Comparison of ENCODE assay signal across 24 cellular contexts in genomic region chr3:138909904-138910303, GRCh38. TPM values are rescaled to one million over a fixed set of nuclear protein-coding genes. Genes with fewer than 3 reads are reported as not detected.
"Had no signal": no experiment of that assay in that cellular context is flagged by ENCODE, and none has a peak within 500 bp of the region (broad histone marks: within the 10 kb centered on the region; RNA-seq: fewer than 3 reads in every experiment).

No MANE protein-coding gene starts in this region.

- H3K4me3 ChIP-seq: cardiac muscle cell, MG63, Peyer's patch, SJSA1 had no signal

- H3K27me3 Mint-ChIP-seq: activated CD8-positive, alpha-beta T cell treated with anti-CD3 and anti-CD28 coated beads for 36 hours; activated naive CD8-positive, alpha-beta T cell treated with anti-CD3 and anti-CD28 coated beads for 36 hours had no signal

- ATAC-seq: activated CD4-positive, CD25-positive, alpha-beta regulatory T cell treated with anti-CD3 and anti-CD28 coated beads, Interleukin-2, amount 50 U/mL, for 24 hours; activated CD8-positive, alpha-beta T cell treated with anti-CD3 and anti-CD28 coated beads for 36 hours; activated T-cell treated with anti-CD3 and anti-CD28 coated beads, Interleukin-2, amount 50 U/mL, for 72 hours had no signal

- H3K27me3 ChIP-seq: brain microvascular endothelial cell, cardiac muscle cell, MG63, Peyer's patch, SJSA1 had no signal

- DNase-seq: activated CD4-positive, alpha-beta T cell treated with anti-CD3 and anti-CD28 coated beads for 4 hours; activated CD8-positive, alpha-beta memory T cell treated with anti-CD3 and anti-CD28 coated beads, Interleukin-2, amount 50 U/mL, for 4 hours; activated CD8-positive, alpha-beta T cell treated with anti-CD3 and anti-CD28 coated beads for 36 hours; activated gamma-delta T cell treated with Interleukin-2 at 50 U/mL for 16 hours; activated naive CD4-positive, alpha-beta T cell treated with anti-CD3 and anti-CD28 coated beads, Interleukin-2, amount 10 ng/mL, durations not matched to agents 7 days and 5 days; activated naive CD8-positive, alpha-beta T cell treated with anti-CD3 and anti-CD28 coated beads for 36 hours; activated T-cell treated with anti-CD3 and anti-CD28 coated beads, Interleukin-2, amount 50 U/mL, for 72 hours; brain microvascular endothelial cell; MG63; MV-4-11; NCI-H1092 treated with DMSO at 0.1 percent for 48 hours; NCI-H1436; NCI-H1694 treated with DMSO at 0.1 percent for 48 hours; NCI-H2029 treated with DMSO at 0.1 percent for 48 hours; NCI-H510A treated with DMSO at 0.1 percent for 48 hours; Peyer's patch; SHP77 had no signal

- H3K27ac ChIP-seq: brain microvascular endothelial cell, cardiac muscle cell, KMS-11, Peyer's patch, RWPE1, SJSA1 had no signal

- H3K36me3 Mint-ChIP-seq: activated naive CD4-positive, alpha-beta T cell treated with anti-CD3 and anti-CD28 coated beads, Interleukin-2, amount 10 ng/mL, durations not matched to agents 7 days and 5 days; activated naive CD8-positive, alpha-beta T cell treated with anti-CD3 and anti-CD28 coated beads for 36 hours had no signal

- H3K36me3 ChIP-seq: brain microvascular endothelial cell, cardiac muscle cell, MG63, Peyer's patch, SJSA1 had no signal

- H3K9me3 Mint-ChIP-seq: activated CD8-positive, alpha-beta T cell treated with anti-CD3 and anti-CD28 coated beads for 36 hours; activated naive CD4-positive, alpha-beta T cell treated with anti-CD3 and anti-CD28 coated beads, Interleukin-2, amount 10 ng/mL, durations not matched to agents 7 days and 5 days; activated naive CD8-positive, alpha-beta T cell treated with anti-CD3 and anti-CD28 coated beads for 36 hours; activated T-cell treated with anti-CD3 and anti-CD28 coated beads, Interleukin-2, amount 50 U/mL, for 72 hours; activated T-helper 2 cell treated with anti-CD3 and anti-CD28 coated beads, Interferon-gamma antibody, Interleukin-2, Interleukin-4, amounts not matched to agents 10 μg/mL and 5 μg/mL and 100 μg/mL, durations not matched to agents 14 hours and 24 hours and 36 hours; T-helper 1 cell treated with Interleukin-12 subunit alpha and Interleukin-12 subunit beta and Interleukin-4 antibody, amounts not matched to agents 30 μg/mL and 1 μg/mL, for 36 hours had no signal

- H3K27ac Mint-ChIP-seq: activated CD8-positive, alpha-beta T cell treated with anti-CD3 and anti-CD28 coated beads for 36 hours; activated naive CD4-positive, alpha-beta T cell treated with anti-CD3 and anti-CD28 coated beads, Interleukin-2, amount 10 ng/mL, durations not matched to agents 7 days and 5 days; activated naive CD8-positive, alpha-beta T cell treated with anti-CD3 and anti-CD28 coated beads for 36 hours; activated T-cell treated with anti-CD3 and anti-CD28 coated beads, Interleukin-2, amount 50 U/mL, for 72 hours; activated T-helper 2 cell treated with anti-CD3 and anti-CD28 coated beads, Interferon-gamma antibody, Interleukin-2, Interleukin-4, amounts not matched to agents 10 μg/mL and 5 μg/mL and 100 μg/mL, durations not matched to agents 14 hours and 24 hours and 36 hours; T-helper 1 cell treated with Interleukin-12 subunit alpha and Interleukin-12 subunit beta and Interleukin-4 antibody, amounts not matched to agents 30 μg/mL and 1 μg/mL, for 36 hours had no signal

- H3K4me1 ChIP-seq: Peyer's patch had no signal

- H3K4me3 Mint-ChIP-seq: activated CD8-positive, alpha-beta T cell treated with anti-CD3 and anti-CD28 coated beads for 36 hours; activated naive CD4-positive, alpha-beta T cell treated with anti-CD3 and anti-CD28 coated beads, Interleukin-2, amount 10 ng/mL, durations not matched to agents 7 days and 5 days; activated naive CD8-positive, alpha-beta T cell treated with anti-CD3 and anti-CD28 coated beads for 36 hours; activated T-cell treated with anti-CD3 and anti-CD28 coated beads, Interleukin-2, amount 50 U/mL, for 72 hours; T-helper 1 cell treated with Interleukin-12 subunit alpha and Interleukin-12 subunit beta and Interleukin-4 antibody, amounts not matched to agents 30 μg/mL and 1 μg/mL, for 36 hours had no signal

- H3K9me3 ChIP-seq: MG63, Peyer's patch, SJSA1 had no signal

RNA-seq across cellular contexts. Expression of gene FOXL2, which starts 37.0 kb away (rescaled TPM):
- total RNA-seq: activated CD8-positive, alpha-beta T cell treated with anti-CD3 and anti-CD28 coated beads for 36 hours; activated naive CD8-positive, alpha-beta T cell treated with anti-CD3 and anti-CD28 coated beads for 36 hours; activated T-helper 2 cell treated with anti-CD3 and anti-CD28 coated beads, Interferon-gamma antibody, Interleukin-2, Interleukin-4, amounts not matched to agents 10 μg/mL and 5 μg/mL and 100 μg/mL, durations not matched to agents 14 hours and 24 hours and 36 hours; cardiac muscle cell; Peyer's patch; SJSA1 had no signal
- polyA plus RNA-seq: cardiac muscle cell had no signal

RNA-seq across cellular contexts. Expression of gene FOXL2NB, which starts 37.1 kb away (rescaled TPM):
- total RNA-seq: activated CD8-positive, alpha-beta T cell treated with anti-CD3 and anti-CD28 coated beads for 36 hours; activated naive CD8-positive, alpha-beta T cell treated with anti-CD3 and anti-CD28 coated beads for 36 hours; activated T-cell treated with anti-CD3 and anti-CD28 coated beads, Interleukin-2, amount 50 U/mL, for 72 hours; activated T-helper 2 cell treated with anti-CD3 and anti-CD28 coated beads, Interferon-gamma antibody, Interleukin-2, Interleukin-4, amounts not matched to agents 10 μg/mL and 5 μg/mL and 100 μg/mL, durations not matched to agents 14 hours and 24 hours and 36 hours; cardiac muscle cell; Peyer's patch; SJSA1 had no signal
- polyA plus RNA-seq: cardiac muscle cell had no signal
